1 cellular context compared by ENCODE assay signal in genomic region chr1:31502253-31502652, GRCh38.
TF ChIP-seq lines count a peak whose summit lies in the region.

No MANE protein-coding gene starts in this region.

TF ChIP-seq in PFSK-1, 5 proteins besides CTCF, POLR2A, EP300 and RAD21 (continued from another document):
- peak; percentile 51 to 79; a peak in 3 of 4 replicates for TF ChIP-seq REST (IDR thresholded peaks at IDR 0.05; ENCODE audit: insufficient read depth in 1 of 2, low read depth in 2 of 2, low read length in 2 of 2)
